In genomic region chr15:67590191-67590590, GRCh38 we compare ENCODE assay signal across 1 cellular context.
TF ChIP-seq lines count a peak whose summit lies in the region.

No MANE protein-coding gene starts in this region.

TF ChIP-seq in HEK293, 187 proteins besides CTCF, POLR2A, EP300 and RAD21 (continued from another document):
- TF ChIP-seq ZNF26 (tag by site-specific recombination; IDR thresholded peaks at IDR 0.05) = no peak
- no peak for TF ChIP-seq ZNF202 (tag by site-specific recombination; IDR thresholded peaks at IDR 0.05; ENCODE audit: borderline replicate concordance)
- TF ChIP-seq ZNF169 (tag by site-specific recombination; IDR thresholded peaks at IDR 0.05) = no peak
- TF ChIP-seq ZNF830 (tag by site-specific recombination; IDR thresholded peaks at IDR 0.05; ENCODE audit: low read depth) = no peak
- TF ChIP-seq ZEB2 (tag by site-specific recombination; IDR thresholded peaks at IDR 0.05) = no peak
- no peak for TF ChIP-seq ZBTB11 (tag by site-specific recombination; conservative IDR thresholded peaks at IDR 0.05; ENCODE audit: low read depth)
- TF ChIP-seq ZNF518A (tag by site-specific recombination; conservative IDR thresholded peaks at IDR 0.05; ENCODE audit: low read depth) = no peak
- no peak for TF ChIP-seq ZNF610 (tag by site-specific recombination; IDR thresholded peaks at IDR 0.05; ENCODE audit: borderline replicate concordance)
- TF ChIP-seq SP3 (tag by site-specific recombination; IDR thresholded peaks at IDR 0.05) = no peak
- TF ChIP-seq ATF2 (tag by site-specific recombination; IDR thresholded peaks at IDR 0.05; ENCODE audit: low read depth) = no peak
- TF ChIP-seq ZNF121 (tag by site-specific recombination; IDR thresholded peaks at IDR 0.05) = no peak
- no peak for TF ChIP-seq KLF10 (tag by site-specific recombination; IDR thresholded peaks at IDR 0.05)
- no peak for TF ChIP-seq ZNF660 (tag by site-specific recombination; IDR thresholded peaks at IDR 0.05)
- no peak for TF ChIP-seq ZBTB6 (tag by site-specific recombination; IDR thresholded peaks at IDR 0.05)
- TF ChIP-seq ZNF366 (tag by site-specific recombination; conservative IDR thresholded peaks at IDR 0.05) = peak; percentile 60; the same call in 1 of the 2 replicates
- TF ChIP-seq ZNF596 (tag by site-specific recombination; IDR thresholded peaks at IDR 0.05) = peak; percentile 99
- peak; percentile 28; the same call in 1 of the 2 replicates for TF ChIP-seq PRDM1 (tag by site-specific recombination; IDR thresholded peaks at IDR 0.05)
- no peak for TF ChIP-seq ZNF791 (tag by site-specific recombination; IDR thresholded peaks at IDR 0.05)
TF ChIP-seq in HEK293: peak in this region for 3.
